In the genomic region with DNA sequence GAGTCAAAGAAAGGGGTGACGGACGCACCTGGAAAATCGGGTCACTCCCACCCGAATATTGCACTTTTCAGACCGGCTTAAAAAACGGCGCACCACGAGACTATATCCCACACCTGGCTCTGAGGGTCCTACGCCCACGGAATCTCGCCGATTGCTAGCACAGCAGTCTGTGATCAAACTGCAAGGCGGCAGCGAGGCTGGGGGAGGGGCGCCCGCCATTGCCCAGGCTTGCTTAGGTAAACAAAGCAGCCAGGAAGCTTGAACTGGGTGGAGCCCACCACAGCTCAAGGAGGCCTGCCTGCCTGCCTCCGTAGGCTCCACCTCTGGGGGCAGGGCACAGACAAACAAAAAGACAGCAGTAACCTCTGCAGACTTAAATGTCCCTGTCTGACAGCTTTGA, we compare ENCODE assay signal across 2 cellular contexts.
TF ChIP-seq lines count a peak whose summit lies in the region.

No MANE protein-coding gene starts in this region.

TF ChIP-seq in HEK293, 187 proteins besides CTCF, POLR2A, EP300 and RAD21:
- TF ChIP-seq YY1 (tag by site-specific recombination; IDR thresholded peaks at IDR 0.05) = 0 out of 2 replicates have a peak, but pooled peaks have one; percentile 17

TF ChIP-seq in K562, 482 proteins besides CTCF, POLR2A, EP300 and RAD21:
- TF ChIP-seq, protein P1, sequence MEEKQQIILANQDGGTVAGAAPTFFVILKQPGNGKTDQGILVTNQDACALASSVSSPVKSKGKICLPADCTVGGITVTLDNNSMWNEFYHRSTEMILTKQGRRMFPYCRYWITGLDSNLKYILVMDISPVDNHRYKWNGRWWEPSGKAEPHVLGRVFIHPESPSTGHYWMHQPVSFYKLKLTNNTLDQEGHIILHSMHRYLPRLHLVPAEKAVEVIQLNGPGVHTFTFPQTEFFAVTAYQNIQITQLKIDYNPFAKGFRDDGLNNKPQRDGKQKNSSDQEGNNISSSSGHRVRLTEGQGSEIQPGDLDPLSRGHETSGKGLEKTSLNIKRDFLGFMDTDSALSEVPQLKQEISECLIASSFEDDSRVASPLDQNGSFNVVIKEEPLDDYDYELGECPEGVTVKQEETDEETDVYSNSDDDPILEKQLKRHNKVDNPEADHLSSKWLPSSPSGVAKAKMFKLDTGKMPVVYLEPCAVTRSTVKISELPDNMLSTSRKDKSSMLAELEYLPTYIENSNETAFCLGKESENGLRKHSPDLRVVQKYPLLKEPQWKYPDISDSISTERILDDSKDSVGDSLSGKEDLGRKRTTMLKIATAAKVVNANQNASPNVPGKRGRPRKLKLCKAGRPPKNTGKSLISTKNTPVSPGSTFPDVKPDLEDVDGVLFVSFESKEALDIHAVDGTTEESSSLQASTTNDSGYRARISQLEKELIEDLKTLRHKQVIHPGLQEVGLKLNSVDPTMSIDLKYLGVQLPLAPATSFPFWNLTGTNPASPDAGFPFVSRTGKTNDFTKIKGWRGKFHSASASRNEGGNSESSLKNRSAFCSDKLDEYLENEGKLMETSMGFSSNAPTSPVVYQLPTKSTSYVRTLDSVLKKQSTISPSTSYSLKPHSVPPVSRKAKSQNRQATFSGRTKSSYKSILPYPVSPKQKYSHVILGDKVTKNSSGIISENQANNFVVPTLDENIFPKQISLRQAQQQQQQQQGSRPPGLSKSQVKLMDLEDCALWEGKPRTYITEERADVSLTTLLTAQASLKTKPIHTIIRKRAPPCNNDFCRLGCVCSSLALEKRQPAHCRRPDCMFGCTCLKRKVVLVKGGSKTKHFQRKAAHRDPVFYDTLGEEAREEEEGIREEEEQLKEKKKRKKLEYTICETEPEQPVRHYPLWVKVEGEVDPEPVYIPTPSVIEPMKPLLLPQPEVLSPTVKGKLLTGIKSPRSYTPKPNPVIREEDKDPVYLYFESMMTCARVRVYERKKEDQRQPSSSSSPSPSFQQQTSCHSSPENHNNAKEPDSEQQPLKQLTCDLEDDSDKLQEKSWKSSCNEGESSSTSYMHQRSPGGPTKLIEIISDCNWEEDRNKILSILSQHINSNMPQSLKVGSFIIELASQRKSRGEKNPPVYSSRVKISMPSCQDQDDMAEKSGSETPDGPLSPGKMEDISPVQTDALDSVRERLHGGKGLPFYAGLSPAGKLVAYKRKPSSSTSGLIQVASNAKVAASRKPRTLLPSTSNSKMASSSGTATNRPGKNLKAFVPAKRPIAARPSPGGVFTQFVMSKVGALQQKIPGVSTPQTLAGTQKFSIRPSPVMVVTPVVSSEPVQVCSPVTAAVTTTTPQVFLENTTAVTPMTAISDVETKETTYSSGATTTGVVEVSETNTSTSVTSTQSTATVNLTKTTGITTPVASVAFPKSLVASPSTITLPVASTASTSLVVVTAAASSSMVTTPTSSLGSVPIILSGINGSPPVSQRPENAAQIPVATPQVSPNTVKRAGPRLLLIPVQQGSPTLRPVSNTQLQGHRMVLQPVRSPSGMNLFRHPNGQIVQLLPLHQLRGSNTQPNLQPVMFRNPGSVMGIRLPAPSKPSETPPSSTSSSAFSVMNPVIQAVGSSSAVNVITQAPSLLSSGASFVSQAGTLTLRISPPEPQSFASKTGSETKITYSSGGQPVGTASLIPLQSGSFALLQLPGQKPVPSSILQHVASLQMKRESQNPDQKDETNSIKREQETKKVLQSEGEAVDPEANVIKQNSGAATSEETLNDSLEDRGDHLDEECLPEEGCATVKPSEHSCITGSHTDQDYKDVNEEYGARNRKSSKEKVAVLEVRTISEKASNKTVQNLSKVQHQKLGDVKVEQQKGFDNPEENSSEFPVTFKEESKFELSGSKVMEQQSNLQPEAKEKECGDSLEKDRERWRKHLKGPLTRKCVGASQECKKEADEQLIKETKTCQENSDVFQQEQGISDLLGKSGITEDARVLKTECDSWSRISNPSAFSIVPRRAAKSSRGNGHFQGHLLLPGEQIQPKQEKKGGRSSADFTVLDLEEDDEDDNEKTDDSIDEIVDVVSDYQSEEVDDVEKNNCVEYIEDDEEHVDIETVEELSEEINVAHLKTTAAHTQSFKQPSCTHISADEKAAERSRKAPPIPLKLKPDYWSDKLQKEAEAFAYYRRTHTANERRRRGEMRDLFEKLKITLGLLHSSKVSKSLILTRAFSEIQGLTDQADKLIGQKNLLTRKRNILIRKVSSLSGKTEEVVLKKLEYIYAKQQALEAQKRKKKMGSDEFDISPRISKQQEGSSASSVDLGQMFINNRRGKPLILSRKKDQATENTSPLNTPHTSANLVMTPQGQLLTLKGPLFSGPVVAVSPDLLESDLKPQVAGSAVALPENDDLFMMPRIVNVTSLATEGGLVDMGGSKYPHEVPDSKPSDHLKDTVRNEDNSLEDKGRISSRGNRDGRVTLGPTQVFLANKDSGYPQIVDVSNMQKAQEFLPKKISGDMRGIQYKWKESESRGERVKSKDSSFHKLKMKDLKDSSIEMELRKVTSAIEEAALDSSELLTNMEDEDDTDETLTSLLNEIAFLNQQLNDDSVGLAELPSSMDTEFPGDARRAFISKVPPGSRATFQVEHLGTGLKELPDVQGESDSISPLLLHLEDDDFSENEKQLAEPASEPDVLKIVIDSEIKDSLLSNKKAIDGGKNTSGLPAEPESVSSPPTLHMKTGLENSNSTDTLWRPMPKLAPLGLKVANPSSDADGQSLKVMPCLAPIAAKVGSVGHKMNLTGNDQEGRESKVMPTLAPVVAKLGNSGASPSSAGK (IDR thresholded peaks at IDR 0.05) = peak; percentile 42; the same call in 1 of the 2 replicates
- peak; percentile 33 to 78; a peak in 3 of 4 replicates for TF ChIP-seq FOXA3 (CRISPR knock-in tag; conservative IDR thresholded peaks at IDR 0.05 in 1 of 2, IDR thresholded peaks at IDR 0.05 in 1 of 2)
TF ChIP-seq in K562: peak in this region for 2; not testable (repeated sequence) for 480.
